In genomic region chr7:118183586-118184391, GRCh38 we compare ENCODE assay signal across 8 cellular contexts. TPM values are rescaled to one million over a fixed set of nuclear protein-coding genes. Genes with fewer than 3 reads are reported as not detected.
DNase-seq lines count a peak whose midpoint lies in the region; ATAC-seq and TF ChIP-seq lines count a peak whose summit lies in the region.

Gene LSM8, plus strand, starts transcription at chr7:118184164. Its CDS starts 60 bp downstream, at chr7:118184224.

- H3K4me3 Mint-ChIP-seq in activated CD4-positive, alpha-beta T cell treated with anti-CD3 and anti-CD28 coated beads, Interleukin-2, amount 10 ng/mL, durations not matched to agents 7 days and 5 days = peak within 1 kb of the TSS; percentile 97

- DNase-seq in NCI-H69 (lab: John Stamatoyannopoulos, UW) (peak; percentile 99), coronary artery (ENCODE audit: low spot score) (peak; percentile 98)
- peak; percentile 98 for DNase-seq in activated CD4-positive, alpha-beta T cell treated with anti-CD3 and anti-CD28 coated beads, Interleukin-2, amount 10 ng/mL, durations not matched to agents 7 days and 5 days
- peak; percentile 94 to 98 for DNase-seq in stimulated activated CD4-positive, alpha-beta T cell treated with anti-CD3 and anti-CD28 coated beads, Interleukin-1b, Interleukin-23, amount 100 ng/mL, for 4 hours (ENCODE audit: low read depth in 2 of 2)

- peak within 1 kb of the TSS; percentile 99 for H3K27ac Mint-ChIP-seq in activated CD4-positive, alpha-beta T cell treated with anti-CD3 and anti-CD28 coated beads, Interleukin-2, amount 10 ng/mL, durations not matched to agents 7 days and 5 days

- POLR2A ChIA-PET in activated CD4-positive, alpha-beta T cell treated with anti-CD3 and anti-CD28 coated beads, Interleukin-2, amount 10 ng/mL, durations not matched to agents 7 days and 5 days (lab: Charles Lee) = interaction anchor here (0.6 kb wide), 1 partner anchor 363 kb away, joined by 3 read pairs; no protein-coding TSS in a partner anchor

- peaks cover 41% of the 10 kb centered on the region for H3K4me1 Mint-ChIP-seq in activated CD4-positive, alpha-beta T cell treated with anti-CD3 and anti-CD28 coated beads, Interleukin-2, amount 10 ng/mL, durations not matched to agents 7 days and 5 days

- CTCF ChIA-PET in activated CD4-positive, alpha-beta T cell treated with anti-CD3 and anti-CD28 coated beads, Interleukin-2, amount 10 ng/mL, durations not matched to agents 7 days and 5 days (lab: Charles Lee) = no interaction called here

- no peaks in the 10 kb centered on the region for H3K27me3 Mint-ChIP-seq in activated CD4-positive, alpha-beta T cell treated with anti-CD3 and anti-CD28 coated beads, Interleukin-2, amount 10 ng/mL, durations not matched to agents 7 days and 5 days

- H3K36me3 ChIP-seq in BLaER1 = peaks cover 26% of the 10 kb centered on the region

- H3K9ac ChIP-seq in BLaER1 = peak within 1 kb of the TSS; percentile 93

- H3K4me2 ChIP-seq in BLaER1 = peak within 1 kb of the TSS; percentile 90

- H3K27me3 ChIP-seq in BLaER1 = no peaks in the 10 kb centered on the region
- H3K27me3 ChIP-seq in layer of hippocampus (ENCODE audit: control insufficient read depth, insufficient read depth, low read length) = no peaks in the 10 kb centered on the region

- peak; percentile 96 for ATAC-seq in GM19328 (IDR thresholded peaks at IDR 0.05; ENCODE audit: unreplicated experiment)
- ATAC-seq in HG03520 (IDR thresholded peaks at IDR 0.05; ENCODE audit: unreplicated experiment) = peak; percentile 99

- H3K36me3 Mint-ChIP-seq in activated CD4-positive, alpha-beta T cell treated with anti-CD3 and anti-CD28 coated beads, Interleukin-2, amount 10 ng/mL, durations not matched to agents 7 days and 5 days (ENCODE audit: low read depth) = peaks cover 32% of the 10 kb centered on the region

- peak within 1 kb of the TSS; percentile 80 for H3K4me3 ChIP-seq in BLaER1
- H3K4me3 ChIP-seq in coronary artery = peak within 1 kb of the TSS; percentile 94

- no peaks in the 10 kb centered on the region for H3K9me3 ChIP-seq in BLaER1

- H3K27ac ChIP-seq in BLaER1 (peak within 1 kb of the TSS; percentile 95), coronary artery (peak within 1 kb of the TSS; percentile 82 to 95), layer of hippocampus (ENCODE audit: low read depth, low read length) (peak within 1 kb of the TSS; percentile 58)

- H3K4me1 ChIP-seq in BLaER1 = peaks cover 31% of the 10 kb centered on the region

- H3K9me3 Mint-ChIP-seq in activated CD4-positive, alpha-beta T cell treated with anti-CD3 and anti-CD28 coated beads, Interleukin-2, amount 10 ng/mL, durations not matched to agents 7 days and 5 days = no peaks in the 10 kb centered on the region

- H4K20me1 ChIP-seq in BLaER1 = peaks cover 35% of the 10 kb centered on the region

- no peak for TF ChIP-seq CTCF in coronary artery (IDR thresholded peaks at IDR 0.05)

RNA-seq across cellular contexts. Expression of gene LSM8, which starts in this region (rescaled TPM):
- 10 to 100 TPM; 47.2 to 51.6 TPM for total RNA-seq in activated CD4-positive, alpha-beta T cell treated with anti-CD3 and anti-CD28 coated beads, Interleukin-2, amount 10 ng/mL, durations not matched to agents 7 days and 5 days

Comparison
In these comparisons a context has a peak if more than half of its experiments do, and no peak if none do; other contexts are left out.
1. Peak in every context shown above with its lines: DNase-seq, ATAC-seq, H3K4me3 ChIP-seq and H3K27ac ChIP-seq.